15 cellular contexts compared by ENCODE assay signal in genomic region chr22:20023214-20023613, GRCh38. TPM values are rescaled to one million over a fixed set of nuclear protein-coding genes. Genes with fewer than 3 reads are reported as not detected.
DNase-seq lines count a peak whose midpoint lies in the region; ATAC-seq and TF ChIP-seq lines count a peak whose summit lies in the region.
"Had no signal": no experiment of that assay in that cellular context is flagged by ENCODE, and none has a peak within 500 bp of the region (broad histone marks: within the 10 kb centered on the region; RNA-seq: fewer than 3 reads in every experiment).

No MANE protein-coding gene starts in this region.

- intact Hi-C loops in Right ventricle myocardium inferior (cut with DNase I) (loop anchor here (5.0 kb wide), 1 partner anchor 109 kb away; the partner anchor contains the start of gene ZDHHC8), left cardiac atrium (cut with DNase I) (no loop called here), right cardiac atrium (cut with DNase I) (no loop called here), lower leg skin (cut with DNase I; ENCODE audit: low total_unique reads) (no loop called here)

- H3K4me1 ChIP-seq in right cardiac atrium (ENCODE audit: control insufficient read depth, insufficient read depth, low read length): peaks cover 7% of the 10 kb centered on the region

- peak overlapping the region; percentile 2; the same call in 1 of the 2 replicates for H3K27ac ChIP-seq in RWPE1
- no peak overlapping the region for H3K27ac ChIP-seq in right cardiac atrium (ENCODE audit: low read length)
- H3K27ac ChIP-seq: testis had no signal

- no peak for TF ChIP-seq POLR2A in lower leg skin (IDR thresholded peaks at IDR 0.05)

- peaks cover 57% of the 10 kb centered on the region for H3K4me1 Mint-ChIP-seq in stimulated activated memory B cell treated with anti-CD40 and anti-IgM and Interleukin-4, amounts not matched to agents 10 μg/mL and 1 μg/mL and 100 μg/mL, for 72 hours

- peaks cover 21% of the 10 kb centered on the region for H3K36me3 Mint-ChIP-seq in stimulated activated memory B cell treated with anti-CD40 and anti-IgM and Interleukin-4, amounts not matched to agents 10 μg/mL and 1 μg/mL and 100 μg/mL, for 72 hours

- no peak for ATAC-seq in Right ventricle myocardium inferior
- ATAC-seq in left cardiac atrium: no peak
- no peak for ATAC-seq in right cardiac atrium
- no peak for ATAC-seq in stimulated activated memory B cell treated with anti-CD40 and anti-IgM and Interleukin-4, amounts not matched to agents 10 μg/mL and 1 μg/mL and 100 μg/mL, for 72 hours
- ATAC-seq: pancreas had no signal

- no peaks in the 10 kb centered on the region for H3K27me3 ChIP-seq in right cardiac atrium (ENCODE audit: control insufficient read depth, insufficient read depth)
- H3K27me3 ChIP-seq: pancreas, testis had no signal

- H3K9me3 ChIP-seq in right cardiac atrium (ENCODE audit: control insufficient read depth, low read length): no peaks in the 10 kb centered on the region
- H3K9me3 ChIP-seq: pancreas, testis had no signal

- DNase-seq in Right ventricle myocardium inferior (ENCODE audit: missing footprints) (peak; percentile 47), left cardiac atrium (no peak), RWPE1 (ENCODE audit: low spot score) (no peak), right cardiac atrium (peak in 2 of 3 donors; percentile 31 to 40), lower leg skin (ENCODE audit: low spot score in 2 of 2) (no peak), SHP77 (lab: John Stamatoyannopoulos, UW) (no peak)
- DNase-seq in activated effector memory CD4-positive, alpha-beta T cell treated with anti-CD3 and anti-CD28 coated beads, Interleukin-2, amount 50 U/mL, for 16 hours: no peak
- DNase-seq: activated CD4-positive, CD25-positive, alpha-beta regulatory T cell treated with anti-CD3 and anti-CD28 coated beads, Interleukin-2, amount 50 U/mL, for 72 hours; mesendoderm; NCI-H1436 treated with DMSO at 0.1 percent for 48 hours; stimulated activated CD4-positive, alpha-beta T cell treated with anti-CD3 and anti-CD28 coated beads, Interleukin-15, amount 100 ng/mL, for 24 hours; T-helper 1 cell; testis had no signal

- H3K9me3 Mint-ChIP-seq in stimulated activated memory B cell treated with anti-CD40 and anti-IgM and Interleukin-4, amounts not matched to agents 10 μg/mL and 1 μg/mL and 100 μg/mL, for 72 hours: no peaks in the 10 kb centered on the region

- WGBS in right cardiac atrium: 77% methylated on average over 8 of the region's 8 CpGs
- WGBS in lower leg skin, 2 donors: 81 to 92% methylated on average over 8 of the region's 8 CpGs

- CTCF ChIA-PET in RWPE1 (lab: Yijun Ruan, JAX): interaction anchor here (0.6 kb wide), 1 partner anchor 39 kb away, joined by 4 read pairs; no protein-coding TSS in a partner anchor

- POLR2A ChIA-PET in RWPE1 (lab: Yijun Ruan, JAX; ENCODE audit: low non-redundant PET): no interaction called here

- no peak overlapping the region for H3K4me3 ChIP-seq in right cardiac atrium (ENCODE audit: low read length)
- H3K4me3 ChIP-seq in lower leg skin (ENCODE audit: low read depth, poor library complexity, severe bottlenecking): no peak overlapping the region
- H3K4me3 ChIP-seq: testis had no signal

- H3K27me3 Mint-ChIP-seq in stimulated activated memory B cell treated with anti-CD40 and anti-IgM and Interleukin-4, amounts not matched to agents 10 μg/mL and 1 μg/mL and 100 μg/mL, for 72 hours: no peaks in the 10 kb centered on the region

- H3K4me3 Mint-ChIP-seq in stimulated activated memory B cell treated with anti-CD40 and anti-IgM and Interleukin-4, amounts not matched to agents 10 μg/mL and 1 μg/mL and 100 μg/mL, for 72 hours: peak overlapping the region; percentile 87

- TF ChIP-seq CTCF in RWPE1 (conservative IDR thresholded peaks at IDR 0.05; ENCODE audit: low read depth) (no peak), lower leg skin (IDR thresholded peaks at IDR 0.05) (no peak)

- peak overlapping the region; percentile 78 for H3K27ac Mint-ChIP-seq in stimulated activated memory B cell treated with anti-CD40 and anti-IgM and Interleukin-4, amounts not matched to agents 10 μg/mL and 1 μg/mL and 100 μg/mL, for 72 hours

RNA-seq across cellular contexts. Expression of gene TANGO2, which starts 2.3 kb away (rescaled TPM):
- 54.6 TPM for total RNA-seq in Right ventricle myocardium inferior
- total RNA-seq in left cardiac atrium: 10 to 100 TPM; 55.0 to 80.0 TPM
- 10 to 100 TPM; 61.1 to 70.4 (median 67.3) TPM for total RNA-seq in right cardiac atrium
- 64.9 TPM for polyA plus RNA-seq in right cardiac atrium
- 10 to 100 TPM; 12.4 to 36.1 (median 19.8) TPM for total RNA-seq in lower leg skin

RNA-seq across cellular contexts. Expression of gene ARVCF, which starts 6.6 kb away (rescaled TPM):
- total RNA-seq in Right ventricle myocardium inferior (30.5 TPM), left cardiac atrium (10 to 100 TPM; 12.5 to 13.4 TPM), right cardiac atrium (10 to 100 TPM; 11.1 to 27.4 (median 18.4) TPM), lower leg skin (10 to 100 TPM; 25.2 to 53.7 (median 38.1) TPM)
- polyA plus RNA-seq in right cardiac atrium: 21.7 TPM

RNA-seq across cellular contexts. Expression of gene DGCR8, which starts 56.8 kb away (rescaled TPM):
- total RNA-seq in Right ventricle myocardium inferior (18.0 TPM), left cardiac atrium (10 to 100 TPM; 13.3 to 19.9 TPM), right cardiac atrium (10 to 100 TPM; 15.5 to 18.6 (median 17.0) TPM), lower leg skin (10 to 100 TPM; 14.8 to 28.2 (median 21.8) TPM)
- 11.2 TPM for polyA plus RNA-seq in right cardiac atrium

Comparison
In these comparisons a context has a peak if more than half of its experiments do, and no peak if none do; other contexts are left out.
1. DNase-seq: peak in Right ventricle myocardium inferior (single experiment) and right cardiac atrium (2 of 3); none in left cardiac atrium (single experiment), RWPE1 (single experiment), lower leg skin (0 of 2), SHP77 (0 of 2) and activated effector memory CD4-positive, alpha-beta T cell treated with anti-CD3 and anti-CD28 coated beads, Interleukin-2, amount 50 U/mL, for 16 hours (single experiment).